14 cellular contexts compared by ENCODE assay signal in the genomic region with DNA sequence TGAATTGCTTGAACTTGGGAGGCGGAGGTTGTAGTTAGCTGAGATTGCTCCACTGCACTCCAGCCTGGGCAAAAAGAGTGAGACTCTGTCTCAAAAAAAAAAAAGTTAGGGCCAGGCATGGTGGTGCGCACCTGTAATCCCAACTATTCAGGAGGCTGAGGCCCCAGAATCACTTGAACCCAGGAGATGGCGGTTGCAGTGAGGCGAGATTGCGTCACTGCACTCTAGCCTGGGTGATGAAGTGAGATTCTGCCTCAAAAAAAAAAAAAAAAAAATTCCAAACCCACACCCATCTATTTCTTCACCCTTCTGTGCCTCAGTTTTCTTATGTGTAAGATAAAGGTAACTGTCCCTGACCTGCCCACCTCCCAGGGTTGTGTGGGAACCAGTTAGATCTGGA. TPM values are rescaled to one million over a fixed set of nuclear protein-coding genes. Genes with fewer than 3 reads are reported as not detected.
DNase-seq lines count a peak whose midpoint lies in the region; ATAC-seq, FAIRE-seq and TF ChIP-seq lines count a peak whose summit lies in the region.
"Had no signal": no experiment of that assay in that cellular context is flagged by ENCODE, and none has a peak within 500 bp of the region (broad histone marks: within the 10 kb centered on the region; RNA-seq: fewer than 3 reads in every experiment).

No MANE protein-coding gene starts in this region.

- H3K27ac ChIP-seq in A549 = peak overlapping the region in 1 of 2 experiments; percentile 42; a peak in 1 of 6 replicates
- no peak overlapping the region for H3K27ac ChIP-seq in naive thymus-derived CD4-positive, alpha-beta T cell (ENCODE audit: low read depth, low read length)
- H3K27ac ChIP-seq: SK-N-MC, vagina had no signal

- no peaks in the 10 kb centered on the region for H3K36me3 ChIP-seq in naive thymus-derived CD4-positive, alpha-beta T cell (ENCODE audit: control insufficient read depth in 2 of 3, insufficient read depth in 3 of 3, low read length in 3 of 3)
- H3K36me3 ChIP-seq: vagina had no signal

- no peaks in the 10 kb centered on the region for H3K9me3 ChIP-seq in A549
- H3K9me3 ChIP-seq in naive thymus-derived CD4-positive, alpha-beta T cell (ENCODE audit: control insufficient read depth in 2 of 3, low read length in 3 of 3) = no peaks in the 10 kb centered on the region
- H3K9me3 ChIP-seq: mucosa of descending colon, vagina had no signal

- intact Hi-C loops in activated CD8-positive, alpha-beta T cell treated with anti-CD3 and anti-CD28 coated beads for 36 hours (cut with micrococcal nuclease) = no loop called here
- intact Hi-C loops in naive thymus-derived CD4-positive, alpha-beta T cell (cut with micrococcal nuclease) = loop anchor here in 1 of 2 donors (5.0 kb wide), 1 partner anchor 35 kb away; no protein-coding TSS in a partner anchor

- H3K36me3 Mint-ChIP-seq in activated CD8-positive, alpha-beta T cell treated with anti-CD3 and anti-CD28 coated beads for 36 hours (ENCODE audit: low read depth) = no peaks in the 10 kb centered on the region
- peaks cover 0 to 3% (median 0%) of the 10 kb centered on the region in 5 donors for H3K36me3 Mint-ChIP-seq in naive thymus-derived CD4-positive, alpha-beta T cell

- DNase-seq in A549 (ENCODE audit: low read depth in 1 of 2, low spot score in 1 of 2) = no peak
- no peak for DNase-seq in activated CD8-positive, alpha-beta T cell treated with anti-CD3 and anti-CD28 coated beads for 36 hours
- no peak for DNase-seq in naive thymus-derived CD4-positive, alpha-beta T cell
- no peak for DNase-seq in Ammon's horn (ENCODE audit: low spot score)
- DNase-seq in HUDEP-2 (lab: John Stamatoyannopoulos, UW; ENCODE audit: unreplicated experiment in 76 of 76) = no peak
- no peak for DNase-seq in DMS 273 treated with DMSO at 0.1 percent for 48 hours (lab: John Stamatoyannopoulos, UW)
- no peak for DNase-seq in ureter (ENCODE audit: low spot score)
- DNase-seq: NCI-H146 had no signal

- FAIRE-seq in A549 (lab: Jason Lieb, UNC) = no peak
- FAIRE-seq: endothelial cell of umbilical vein, H54 had no signal

- WGBS in A549 (ENCODE audit: missing lambda C conversion rate) = 97% methylated on average over 5 of the region's 5 CpGs

- H3K4me1 Mint-ChIP-seq in activated CD8-positive, alpha-beta T cell treated with anti-CD3 and anti-CD28 coated beads for 36 hours (ENCODE audit: low read depth) = peaks cover 17% of the 10 kb centered on the region
- H3K4me1 Mint-ChIP-seq in naive thymus-derived CD4-positive, alpha-beta T cell = peaks cover 19 to 29% (median 24%) of the 10 kb centered on the region in 7 donors

- H3K4me3 Mint-ChIP-seq in activated CD8-positive, alpha-beta T cell treated with anti-CD3 and anti-CD28 coated beads for 36 hours = peak overlapping the region; percentile 28
- H3K4me3 Mint-ChIP-seq in naive thymus-derived CD4-positive, alpha-beta T cell = peak overlapping the region; percentile 64 to 83 (median 76)

- no peak overlapping the region for H3K4me3 ChIP-seq in A549
- peak overlapping the region; percentile 27 for H3K4me3 ChIP-seq in naive thymus-derived CD4-positive, alpha-beta T cell (ENCODE audit: low read length)
- H3K4me3 ChIP-seq: mucosa of descending colon, SK-N-MC, vagina had no signal

- TF ChIP-seq RAD21 in A549 (conservative IDR thresholded peaks at IDR 0.05 in 1 of 2, IDR thresholded peaks at IDR 0.05 in 1 of 2) = no peak

- TF ChIP-seq POLR2A in A549 (IDR thresholded peaks at IDR 0.05; ENCODE audit: low read length) = no peak

- no peak overlapping the region for H3K4me2 ChIP-seq in A549

- CTCF ChIA-PET in A549 (lab: Yijun Ruan, JAX) = interaction anchor here (0.9 to 32.3 kb wide), 4 partner anchors 13 to 86 kb away, joined by 3 to 850 read pairs (median 56); no protein-coding TSS in a partner anchor
- CTCF ChIA-PET in activated CD8-positive, alpha-beta T cell treated with anti-CD3 and anti-CD28 coated beads for 36 hours (lab: Charles Lee) = interaction anchor here (1.5 to 6.8 kb wide), 4 partner anchors 11 to 55 kb away, joined by 3 to 41 read pairs (median 8); a partner anchor contains a TSS
- CTCF ChIA-PET in naive thymus-derived CD4-positive, alpha-beta T cell (lab: Charles Lee) = interaction anchor here (0.6 to 1.6 kb wide), 7 partner anchors 12 to 1735 kb away, joined by 3 to 5 read pairs (median 4); no protein-coding TSS in a partner anchor

- ATAC-seq in A549 (no peak), GM21786 (IDR thresholded peaks at IDR 0.05; ENCODE audit: unreplicated experiment) (peak; percentile 11)
- no peak for ATAC-seq in activated CD8-positive, alpha-beta T cell treated with anti-CD3 and anti-CD28 coated beads for 36 hours
- no peak for ATAC-seq in naive thymus-derived CD4-positive, alpha-beta T cell

- H3K27me3 ChIP-seq in naive thymus-derived CD4-positive, alpha-beta T cell (ENCODE audit: control insufficient read depth in 2 of 2, insufficient read depth in 2 of 2, low read length in 2 of 2) = no peaks in the 10 kb centered on the region
- H3K27me3 ChIP-seq: vagina had no signal

- peak overlapping the region; percentile 66 for H3K27ac Mint-ChIP-seq in activated CD8-positive, alpha-beta T cell treated with anti-CD3 and anti-CD28 coated beads for 36 hours
- peak overlapping the region in 7 of 9 donors; percentile 12 to 86 (median 51) for H3K27ac Mint-ChIP-seq in naive thymus-derived CD4-positive, alpha-beta T cell

- H3K4me1 ChIP-seq in A549 = peaks cover 45% of the 10 kb centered on the region
- peaks cover 11% of the 10 kb centered on the region in 2 donors for H3K4me1 ChIP-seq in naive thymus-derived CD4-positive, alpha-beta T cell (ENCODE audit: control insufficient read depth in 2 of 2, insufficient read depth in 2 of 2, low read length in 2 of 2)

- no peaks in the 10 kb centered on the region for H3K9me3 Mint-ChIP-seq in activated CD8-positive, alpha-beta T cell treated with anti-CD3 and anti-CD28 coated beads for 36 hours
- H3K9me3 Mint-ChIP-seq in naive thymus-derived CD4-positive, alpha-beta T cell = peaks cover 0 to 2% (median 0%) of the 10 kb centered on the region in 11 donors

- H3K27me3 Mint-ChIP-seq in activated CD8-positive, alpha-beta T cell treated with anti-CD3 and anti-CD28 coated beads for 36 hours = no peaks in the 10 kb centered on the region
- peaks cover 0 to 1% (median 0%) of the 10 kb centered on the region in 5 donors for H3K27me3 Mint-ChIP-seq in naive thymus-derived CD4-positive, alpha-beta T cell

- no peak for TF ChIP-seq CTCF in A549 (IDR thresholded peaks at IDR 0.05)
- no peak for TF ChIP-seq CTCF in activated CD8-positive, alpha-beta T cell treated with anti-CD3 and anti-CD28 coated beads for 36 hours (IDR thresholded peaks at IDR 0.05)

- no peak for TF ChIP-seq EP300 in A549 (IDR thresholded peaks at IDR 0.05)

- POLR2A ChIA-PET in A549 (lab: Yijun Ruan, JAX) = interaction anchor here (0.6 kb wide), 1 partner anchor 36 kb away, joined by 3 read pairs; no protein-coding TSS in a partner anchor
- POLR2A ChIA-PET in activated CD8-positive, alpha-beta T cell treated with anti-CD3 and anti-CD28 coated beads for 36 hours (lab: Charles Lee) = interaction anchor here (1.1 to 1.5 kb wide), 2 partner anchors 11 to 20 kb away, joined by 4 to 7 read pairs; a partner anchor contains a TSS
- POLR2A ChIA-PET in naive thymus-derived CD4-positive, alpha-beta T cell (lab: Charles Lee) = interaction anchor here (0.6 to 1.5 kb wide), 4 partner anchors 11 to 198 kb away, joined by 3 to 4 read pairs (median 4); a partner anchor contains a TSS

TF ChIP-seq in A549, 52 proteins besides CTCF, POLR2A, EP300 and RAD21:
- TF ChIP-seq RFX5 (IDR thresholded peaks at IDR 0.05) (no peak), CEBPB (IDR thresholded peaks at IDR 0.05) (peak; percentile 26 to 43; a peak in 2 of 4 replicates), HDAC2 (IDR thresholded peaks at IDR 0.05) (no peak)
- TF ChIP-seq, protein P1, sequence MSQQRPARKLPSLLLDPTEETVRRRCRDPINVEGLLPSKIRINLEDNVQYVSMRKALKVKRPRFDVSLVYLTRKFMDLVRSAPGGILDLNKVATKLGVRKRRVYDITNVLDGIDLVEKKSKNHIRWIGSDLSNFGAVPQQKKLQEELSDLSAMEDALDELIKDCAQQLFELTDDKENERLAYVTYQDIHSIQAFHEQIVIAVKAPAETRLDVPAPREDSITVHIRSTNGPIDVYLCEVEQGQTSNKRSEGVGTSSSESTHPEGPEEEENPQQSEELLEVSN (IDR thresholded peaks at IDR 0.05; ENCODE audit: borderline replicate concordance, low read depth) = no peak

RNA-seq across cellular contexts. Expression of a gene that starts 11.0 kb away (rescaled TPM):
- polyA plus RNA-seq in A549 (2011; rRNA removed) = 7.0 and 11.6 TPM in 2 replicates
- 11.5 and 15.8 TPM in 2 replicates for polyA plus RNA-seq in A549 (2012; cell fraction: cytosol; rRNA removed)
- 36.8 and 38.6 TPM in 2 replicates for polyA plus RNA-seq in A549 (2012; cell fraction: nucleus; rRNA removed)
- 18.1 to 21.4 TPM (median 21.2 TPM) in 3 replicates for polyA plus RNA-seq in A549 (2017; fragmentation: RNase III; extraction: RNeasy Plus Mini Kit Qiagen cat#74134 plus additional on column Dnase treatment)
- 19.7 and 23.3 TPM in 2 replicates for polyA minus RNA-seq in A549 (2011; rRNA and poly(A)+ RNA removed)
- total RNA-seq in activated CD8-positive, alpha-beta T cell treated with anti-CD3 and anti-CD28 coated beads for 36 hours = 10 to 100 TPM; 26.0 to 28.7 TPM
- 100 to 1,000 TPM in 4 of 5 experiments, 10 to 100 TPM in 1; 57.0 to 123 (median 115) TPM for total RNA-seq in naive thymus-derived CD4-positive, alpha-beta T cell
- 10 to 100 TPM; 17.4 to 29.8 TPM for polyA plus RNA-seq in naive thymus-derived CD4-positive, alpha-beta T cell
- 72.2 TPM for total RNA-seq in ureter

RNA-seq across cellular contexts. Expression of a gene that starts 45.9 kb away (rescaled TPM):
- polyA plus RNA-seq in A549 (2011; rRNA removed) (9.4 and 9.8 TPM in 2 replicates), A549 (2017; fragmentation: RNase III; extraction: RNeasy Plus Mini Kit Qiagen cat#74134 plus additional on column Dnase treatment) (6.7 to 9.2 TPM (median 6.8 TPM) in 3 replicates)
- polyA plus RNA-seq in A549 (2012; cell fraction: cytosol; rRNA removed) = 11.1 and 13.2 TPM in 2 replicates
- 13.0 and 15.7 TPM in 2 replicates for polyA plus RNA-seq in A549 (2012; cell fraction: nucleus; rRNA removed)
- 9.3 and 10.6 TPM in 2 replicates for polyA minus RNA-seq in A549 (2011; rRNA and poly(A)+ RNA removed)
- 1 to 10 TPM; 6.7 to 7.3 TPM for total RNA-seq in activated CD8-positive, alpha-beta T cell treated with anti-CD3 and anti-CD28 coated beads for 36 hours
- 1 to 10 TPM; 4.1 to 6.6 (median 5.4) TPM for total RNA-seq in naive thymus-derived CD4-positive, alpha-beta T cell
- polyA plus RNA-seq in naive thymus-derived CD4-positive, alpha-beta T cell = 10 to 100 TPM in 1 of 2 donors, 1 to 10 TPM in 1; 4.0 to 11.9 TPM
- 14.8 TPM for total RNA-seq in ureter
